Comparison of ENCODE assay signal across 2 cellular contexts in genomic region chr12:121774968-121775474, GRCh38.
A peak's percentile ranks its signal among the peaks of the same experiment; 100 is the strongest.
TF ChIP-seq lines count a peak whose summit lies in the region.

No MANE protein-coding gene starts in this region.

TF ChIP-seq in A549, 52 proteins besides CTCF, POLR2A, EP300 and RAD21:
- TF ChIP-seq MYC (IDR thresholded peaks at IDR 0.05; ENCODE audit: borderline replicate concordance, low read length) (no peak), CHD2 (IDR thresholded peaks at IDR 0.05; ENCODE audit: low read length, partially characterized antibody) (no peak), PHF8 (IDR thresholded peaks at IDR 0.05; ENCODE audit: borderline replicate concordance, low read depth) (no peak), PBX3 (IDR thresholded peaks at IDR 0.05) (no peak), JUN (IDR thresholded peaks at IDR 0.05) (no peak), ESRRA (IDR thresholded peaks at IDR 0.05; ENCODE audit: borderline replicate concordance, low read length) (no peak), KDM5A (IDR thresholded peaks at IDR 0.05) (no peak), HEYL (CRISPR knock-in tag; IDR thresholded peaks at IDR 0.05) (no peak), FOSL2 (IDR thresholded peaks at IDR 0.05) (no peak), FOSL2 (CRISPR knock-in tag; IDR thresholded peaks at IDR 0.05) (no peak), ATOH8 (CRISPR knock-in tag; IDR thresholded peaks at IDR 0.05; ENCODE audit: low read depth) (no peak), HOXB5 (CRISPR knock-in tag; IDR thresholded peaks at IDR 0.05) (no peak), RCOR1 (IDR thresholded peaks at IDR 0.05; ENCODE audit: low read depth, low read length) (no peak), ZNF302 (CRISPR knock-in tag; IDR thresholded peaks at IDR 0.05) (no peak), CBX8 (IDR thresholded peaks at IDR 0.05) (no peak)

TF ChIP-seq in H1, 55 proteins besides CTCF, POLR2A, EP300 and RAD21:
- TF ChIP-seq MAX (IDR thresholded peaks at IDR 0.05) (peak; percentile 74), SUZ12 (IDR thresholded peaks at IDR 0.05; ENCODE audit: low read length) (no peak), HDAC6 (IDR thresholded peaks at IDR 0.05; ENCODE audit: low read depth, low read length) (no peak), SP2 (IDR thresholded peaks at IDR 0.05; ENCODE audit: low read length) (no peak), RFX5 (IDR thresholded peaks at IDR 0.05; ENCODE audit: borderline replicate concordance, low read depth, low read length) (no peak), TAF1 (IDR thresholded peaks at IDR 0.05; ENCODE audit: low read depth, low read length) (0 out of 2 replicates have a peak, but pooled peaks have one; percentile 17), TBP (IDR thresholded peaks at IDR 0.05; ENCODE audit: low read depth, low read length) (0 out of 2 replicates have a peak, but pooled peaks have one; percentile 26), TEAD4 (IDR thresholded peaks at IDR 0.05; ENCODE audit: low read depth, low read length) (peak; percentile 97), E2F6 (IDR thresholded peaks at IDR 0.05) (no peak), EZH2 (IDR thresholded peaks at IDR 0.05; ENCODE audit: low read depth, low read length, severe bottlenecking) (no peak)
